In genomic region chr3:146368882-146369523, GRCh38 we compare ENCODE assay signal across 9 cellular contexts.
"Had no signal": no experiment of that assay in that cellular context is flagged by ENCODE, and none has a peak within 500 bp of the region (broad histone marks: within the 10 kb centered on the region; RNA-seq: fewer than 3 reads in every experiment).

No MANE protein-coding gene starts in this region.

- DNase-seq: GM23248, GOT3, H7, HFFc6, IMR-90, KG1 had no signal

- ATAC-seq: HCT116, K562 had no signal

- H3K9ac ChIP-seq: GM23248 had no signal

- H3K4me3 Mint-ChIP-seq: HFFc6 had no signal

- H3K36me3 ChIP-seq: HAP-1 had no signal

- H3K27ac ChIP-seq: GM23248 had no signal

- H3K4me3 ChIP-seq: GM23248, HAP-1, K562 had no signal

- H3K9me3 ChIP-seq: HAP-1 had no signal

- H3K27ac Mint-ChIP-seq: HFFc6 had no signal
